In the genomic region with DNA sequence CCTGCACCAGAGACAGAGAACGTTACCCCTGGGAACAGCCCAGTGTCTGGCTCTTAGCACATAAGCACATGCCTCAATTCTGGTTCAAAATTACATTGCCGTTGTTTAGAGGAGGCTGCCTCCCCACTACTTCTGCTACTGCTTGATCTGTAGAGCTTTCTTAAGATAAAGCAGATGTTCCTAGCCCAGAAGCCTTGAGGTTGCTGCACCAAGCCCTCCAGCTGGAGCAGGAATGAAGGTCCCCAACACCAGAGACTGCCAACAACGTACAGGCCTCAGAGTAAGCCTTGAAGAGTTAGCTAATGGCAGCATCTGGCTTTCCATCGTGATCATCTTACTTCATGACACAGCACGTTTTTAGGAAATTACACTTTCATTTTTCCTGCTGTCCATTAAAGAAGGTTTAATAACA, we compare ENCODE assay signal across 22 cellular contexts. TPM values are rescaled to one million over a fixed set of nuclear protein-coding genes. Genes with fewer than 3 reads are reported as not detected.
A peak's percentile ranks its signal among the peaks of the same experiment; 100 is the strongest.
DNase-seq lines count a peak whose midpoint lies in the region; ATAC-seq and TF ChIP-seq lines count a peak whose summit lies in the region.
"Had no signal": no experiment of that assay in that cellular context is flagged by ENCODE, and none has a peak within 500 bp of the region (broad histone marks: within the 10 kb centered on the region; RNA-seq: fewer than 3 reads in every experiment).

No MANE protein-coding gene starts in this region.

- no peak overlapping the region for H3K27ac ChIP-seq in heart left ventricle
- H3K27ac ChIP-seq: C4-2B, HL-60, Peyer's patch, SK-N-MC had no signal

- DNase-seq in Right ventricle myocardium inferior (ENCODE audit: missing footprints): no peak
- DNase-seq in heart left ventricle: no peak
- DNase-seq in NCI-H69 (lab: John Stamatoyannopoulos, UW): peak; percentile 14
- DNase-seq in fibroblast of gingiva (ENCODE audit: low read depth): peak; percentile 49
- no peak for DNase-seq in SHP77 (lab: John Stamatoyannopoulos, UW)
- DNase-seq in DMS153 (lab: John Stamatoyannopoulos, UW): no peak
- DNase-seq in GM13977 (ENCODE audit: low spot score): no peak
- DNase-seq: AML-193; EL; NCI-H1092 treated with DMSO at 0.1 percent for 48 hours; NCI-H146; NCI-H2029 treated with DMSO at 0.1 percent for 48 hours; NCI-H2171; NCI-H526; NK-92 treated with Interleukin-12 subunit alpha and Interleukin-12 subunit beta, amount 100 ng/mL, for 24 hours; Peyer's patch; Right ventricle myocardium superior had no signal

- no peaks in the 10 kb centered on the region for H3K36me3 ChIP-seq in heart left ventricle
- H3K36me3 ChIP-seq: Peyer's patch had no signal

- no peaks in the 10 kb centered on the region for H3K27me3 ChIP-seq in heart left ventricle
- H3K27me3 ChIP-seq: Peyer's patch had no signal

- ATAC-seq in Right ventricle myocardium inferior (peak; percentile 37), heart left ventricle (no peak), HG03175 (IDR thresholded peaks at IDR 0.05; ENCODE audit: unreplicated experiment) (no peak)
- ATAC-seq: GM12878 had no signal

- no peak for TF ChIP-seq POLR2A in heart left ventricle (IDR thresholded peaks at IDR 0.05)

- H3K4me1 ChIP-seq in heart left ventricle: no peaks in the 10 kb centered on the region
- H3K4me1 ChIP-seq: Peyer's patch had no signal

- in situ Hi-C loops in GM13977 (cut with MboI; ENCODE audit: low pct_unique_long_range_greater_than_20kb, low sequenced_read_pairs, unreplicated experiment): no loop called here

- H3K4me3 ChIP-seq in heart left ventricle: no peak overlapping the region
- H3K4me3 ChIP-seq: GM12878, Peyer's patch, SK-N-MC had no signal

- WGBS in heart left ventricle, 4 donors: 74 to 79% (median 75%) methylated on average over 5 of the region's 5 CpGs

- intact Hi-C loops in Right ventricle myocardium inferior (cut with DNase I): no loop called here
- intact Hi-C loops in heart left ventricle (cut with DNase I): no loop called here

- no peaks in the 10 kb centered on the region for H3K9me3 ChIP-seq in heart left ventricle
- H3K9me3 ChIP-seq: Peyer's patch had no signal

- TF ChIP-seq CTCF in heart left ventricle (IDR thresholded peaks at IDR 0.05): no peak
- TF ChIP-seq CTCF in GM13977 (IDR thresholded peaks at IDR 0.05; ENCODE audit: extremely low read depth, insufficient read depth, missing control alignments): no peak

RNA-seq across cellular contexts. Expression of a gene that starts 34.7 kb away (rescaled TPM):
- 2.7 TPM for total RNA-seq in Right ventricle myocardium inferior
- 1 to 10 TPM in 8 of 9 donors, under 1 TPM in 1; 0.77 to 3.0 (median 1.5) TPM for total RNA-seq in heart left ventricle
- 1 to 10 TPM; 1.4 to 1.5 TPM for polyA plus RNA-seq in heart left ventricle

RNA-seq across cellular contexts. Expression of a gene that starts 35.1 kb away (rescaled TPM):
- total RNA-seq in Right ventricle myocardium inferior (0.89 TPM), heart left ventricle (1 to 10 TPM in 2 of 9 donors, under 1 TPM in 5, not detected in 2; 0.39 to 9.5 (median 0.81) TPM)
- under 1 TPM; 0.55 to 0.72 TPM for polyA plus RNA-seq in heart left ventricle

Comparison
In these comparisons a context has a peak if more than half of its experiments do, and no peak if none do; other contexts are left out.
1. DNase-seq: peak in NCI-H69 (single experiment) and fibroblast of gingiva (single experiment); none in Right ventricle myocardium inferior (single experiment), heart left ventricle (0 of 5), SHP77 (0 of 2), DMS153 (single experiment) and GM13977 (single experiment).